7 cellular contexts compared by ENCODE assay signal in the genomic region with DNA sequence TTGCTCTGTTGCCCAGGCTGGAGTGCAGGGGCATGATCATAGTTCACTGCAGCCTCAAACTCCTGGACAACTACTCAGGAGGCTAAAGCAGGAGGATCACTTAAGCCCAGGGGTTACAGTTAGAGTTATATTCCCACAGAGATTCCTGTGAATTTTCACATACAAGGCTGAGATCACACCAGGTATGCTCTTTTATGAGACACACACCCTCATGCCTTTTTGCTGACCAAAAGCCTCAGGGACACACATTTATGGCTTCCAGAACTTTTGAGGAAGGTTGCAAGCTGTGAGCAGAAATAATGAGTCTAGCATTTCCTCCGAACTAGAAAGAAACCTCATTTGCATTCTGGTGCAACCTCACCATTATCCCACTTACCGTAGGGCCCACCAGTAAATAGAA.
"Had no signal": no experiment of that assay in that cellular context is flagged by ENCODE, and none has a peak within 500 bp of the region (broad histone marks: within the 10 kb centered on the region; RNA-seq: fewer than 3 reads in every experiment).

No MANE protein-coding gene starts in this region.

- ATAC-seq: HCT116, K562 had no signal

- H3K27ac ChIP-seq: GM23248 had no signal

- H3K4me1 ChIP-seq: HAP-1 had no signal

- H3K36me3 ChIP-seq: HAP-1 had no signal

- H3K4me3 ChIP-seq: GM23248, HAP-1, K562 had no signal

- DNase-seq: GM23248, H7, IMR-90, KG1 had no signal

- H3K9me3 ChIP-seq: HAP-1 had no signal
